In genomic region chr19:29662604-29663404, GRCh38 we compare ENCODE assay signal across 8 cellular contexts. TPM values are rescaled to one million over a fixed set of nuclear protein-coding genes. Genes with fewer than 3 reads are reported as not detected.
DNase-seq lines count a peak whose midpoint lies in the region; ATAC-seq and TF ChIP-seq lines count a peak whose summit lies in the region.

No MANE protein-coding gene starts in this region.

- no peaks in the 10 kb centered on the region for H4K20me1 ChIP-seq in hepatocyte (ENCODE audit: insufficient read depth, poor library complexity, severe bottlenecking)

- peak; percentile 44 for DNase-seq in activated naive CD4-positive, alpha-beta T cell treated with anti-CD3 and anti-CD28 coated beads for 36 hours
- no peak for DNase-seq in activated naive CD4-positive, alpha-beta T cell (lab: John Stamatoyannopoulos, UW)
- DNase-seq in hepatocyte (ENCODE audit: low spot score) (peak; percentile 76), NCI-H1417 (lab: John Stamatoyannopoulos, UW) (no peak)

- H3K9me3 ChIP-seq in hepatocyte (ENCODE audit: low read depth) = no peaks in the 10 kb centered on the region

- no peaks in the 10 kb centered on the region for H3K27me3 ChIP-seq in hepatocyte

- no peak for TF ChIP-seq CTCF in hepatocyte (IDR thresholded peaks at IDR 0.05; ENCODE audit: poor library complexity)

- H3K27me3 Mint-ChIP-seq in activated naive CD4-positive, alpha-beta T cell treated with anti-CD3 and anti-CD28 coated beads for 36 hours (ENCODE audit: low read depth) = no peaks in the 10 kb centered on the region
- no peaks in the 10 kb centered on the region for H3K27me3 Mint-ChIP-seq in activated naive CD8-positive, alpha-beta T cell
- no peaks in the 10 kb centered on the region for H3K27me3 Mint-ChIP-seq in stimulated activated naive CD8-positive, alpha-beta T cell treated with anti-CD3 and anti-CD28 coated beads, Interleukin-15, Interleukin-2, amounts not matched to agents 100 ng/mL and 50 ng/mL, for 24 hours

- ATAC-seq in GM21528 (IDR thresholded peaks at IDR 0.05; ENCODE audit: low FRiP score, unreplicated experiment) (no peak), HG03432 (IDR thresholded peaks at IDR 0.05; ENCODE audit: unreplicated experiment) (no peak)

- peak overlapping the region; percentile 62 for H3K4me2 ChIP-seq in hepatocyte

- H3K4me3 ChIP-seq in hepatocyte = no peak overlapping the region

- H3K79me2 ChIP-seq in hepatocyte = no peaks in the 10 kb centered on the region

- H3K4me3 Mint-ChIP-seq in activated naive CD4-positive, alpha-beta T cell treated with anti-CD3 and anti-CD28 coated beads for 36 hours = no peak overlapping the region
- H3K4me3 Mint-ChIP-seq in activated naive CD8-positive, alpha-beta T cell = peak overlapping the region; percentile 58
- peak overlapping the region; percentile 40 for H3K4me3 Mint-ChIP-seq in stimulated activated naive CD8-positive, alpha-beta T cell treated with anti-CD3 and anti-CD28 coated beads, Interleukin-15, Interleukin-2, amounts not matched to agents 100 ng/mL and 50 ng/mL, for 24 hours

- intact Hi-C loops in activated naive CD4-positive, alpha-beta T cell treated with anti-CD3 and anti-CD28 coated beads for 36 hours (cut with micrococcal nuclease) = loop anchor here (10.0 kb wide), 2 partner anchors 1552 to 1868 kb away; no protein-coding TSS in a partner anchor

- no peaks in the 10 kb centered on the region for H3K36me3 ChIP-seq in hepatocyte (replicated peaks; ENCODE audit: insufficient read depth, low read depth)

- 46% methylated on average over 17 of the region's 17 CpGs for WGBS in hepatocyte (ENCODE audit: low lambda C conversion rate, missing lambda C conversion rate)

- CTCF ChIA-PET in activated naive CD4-positive, alpha-beta T cell treated with anti-CD3 and anti-CD28 coated beads for 36 hours (lab: Charles Lee) = interaction anchor here (0.8 to 10.1 kb wide), 8 partner anchors 10 to 54 kb away, joined by 3 to 102 read pairs (median 6); partner anchors contain the start of genes C19orf12 and POP4

- no peaks in the 10 kb centered on the region for H3K9me2 ChIP-seq in hepatocyte (replicated peaks; ENCODE audit: insufficient read depth)

- peaks cover 49% of the 10 kb centered on the region for H3K4me1 Mint-ChIP-seq in activated naive CD4-positive, alpha-beta T cell treated with anti-CD3 and anti-CD28 coated beads for 36 hours (ENCODE audit: low read depth)
- peaks cover 55% of the 10 kb centered on the region for H3K4me1 Mint-ChIP-seq in activated naive CD8-positive, alpha-beta T cell (ENCODE audit: low read depth)
- peaks cover 59% of the 10 kb centered on the region for H3K4me1 Mint-ChIP-seq in stimulated activated naive CD8-positive, alpha-beta T cell treated with anti-CD3 and anti-CD28 coated beads, Interleukin-15, Interleukin-2, amounts not matched to agents 100 ng/mL and 50 ng/mL, for 24 hours (ENCODE audit: low read depth)

- H3K4me1 ChIP-seq in hepatocyte (ENCODE audit: insufficient read depth) = peaks cover 36% of the 10 kb centered on the region

- H3K9me3 Mint-ChIP-seq in activated naive CD4-positive, alpha-beta T cell treated with anti-CD3 and anti-CD28 coated beads for 36 hours = no peaks in the 10 kb centered on the region
- H3K9me3 Mint-ChIP-seq in activated naive CD8-positive, alpha-beta T cell (ENCODE audit: low read depth) = no peaks in the 10 kb centered on the region
- no peaks in the 10 kb centered on the region for H3K9me3 Mint-ChIP-seq in stimulated activated naive CD8-positive, alpha-beta T cell treated with anti-CD3 and anti-CD28 coated beads, Interleukin-15, Interleukin-2, amounts not matched to agents 100 ng/mL and 50 ng/mL, for 24 hours

- peaks cover 13% of the 10 kb centered on the region for H3K36me3 Mint-ChIP-seq in activated naive CD4-positive, alpha-beta T cell treated with anti-CD3 and anti-CD28 coated beads for 36 hours (ENCODE audit: low read depth)
- no peaks in the 10 kb centered on the region for H3K36me3 Mint-ChIP-seq in activated naive CD8-positive, alpha-beta T cell
- H3K36me3 Mint-ChIP-seq in stimulated activated naive CD8-positive, alpha-beta T cell treated with anti-CD3 and anti-CD28 coated beads, Interleukin-15, Interleukin-2, amounts not matched to agents 100 ng/mL and 50 ng/mL, for 24 hours (ENCODE audit: low read depth) = peaks cover 8% of the 10 kb centered on the region

- peak overlapping the region; percentile 36 for H3K27ac Mint-ChIP-seq in activated naive CD4-positive, alpha-beta T cell treated with anti-CD3 and anti-CD28 coated beads for 36 hours
- H3K27ac Mint-ChIP-seq in activated naive CD8-positive, alpha-beta T cell = peak overlapping the region; percentile 68
- peak overlapping the region; percentile 88 for H3K27ac Mint-ChIP-seq in stimulated activated naive CD8-positive, alpha-beta T cell treated with anti-CD3 and anti-CD28 coated beads, Interleukin-15, Interleukin-2, amounts not matched to agents 100 ng/mL and 50 ng/mL, for 24 hours

- peak overlapping the region; percentile 79 for H3K27ac ChIP-seq in hepatocyte

- H2AFZ ChIP-seq in hepatocyte = no peak overlapping the region

RNA-seq across cellular contexts. Expression of gene PLEKHF1, which starts 2.5 kb away (rescaled TPM):
- total RNA-seq in activated naive CD4-positive, alpha-beta T cell treated with anti-CD3 and anti-CD28 coated beads for 36 hours = 10 to 100 TPM; 20.7 to 21.0 TPM
- 2.7 TPM in 2 replicates for total RNA-seq in hepatocyte
- polyA plus RNA-seq in hepatocyte = 2.4 and 5.8 TPM in 2 replicates

RNA-seq across cellular contexts. Expression of gene C19orf12, which starts 52.3 kb away (rescaled TPM):
- total RNA-seq in activated naive CD4-positive, alpha-beta T cell treated with anti-CD3 and anti-CD28 coated beads for 36 hours = 10 to 100 TPM; 21.6 to 24.3 TPM
- 52.1 and 57.2 TPM in 2 replicates for total RNA-seq in hepatocyte
- polyA plus RNA-seq in hepatocyte = 39.5 and 41.5 TPM in 2 replicates

RNA-seq across cellular contexts. Expression of gene POP4, which starts 56.7 kb away (rescaled TPM):
- total RNA-seq in activated naive CD4-positive, alpha-beta T cell treated with anti-CD3 and anti-CD28 coated beads for 36 hours = 10 to 100 TPM; 79.5 to 83.3 TPM
- 68.9 and 69.5 TPM in 2 replicates for total RNA-seq in hepatocyte
- polyA plus RNA-seq in hepatocyte = 91.8 and 111 TPM in 2 replicates

Comparison
In these comparisons a context has a peak if more than half of its experiments do, and no peak if none do; other contexts are left out.
1. DNase-seq: peak in activated naive CD4-positive, alpha-beta T cell treated with anti-CD3 and anti-CD28 coated beads for 36 hours (single experiment) and hepatocyte (single experiment); none in activated naive CD4-positive, alpha-beta T cell (0 of 4) and NCI-H1417 (0 of 3).
2. H3K27ac Mint-ChIP-seq: peak in every context shown above with its lines; median percentile 88 in stimulated activated naive CD8-positive, alpha-beta T cell treated with anti-CD3 and anti-CD28 coated beads, Interleukin-15, Interleukin-2, amounts not matched to agents 100 ng/mL and 50 ng/mL, for 24 hours; 68 in activated naive CD8-positive, alpha-beta T cell; 36 in activated naive CD4-positive, alpha-beta T cell treated with anti-CD3 and anti-CD28 coated beads for 36 hours.